8 cellular contexts compared by ENCODE assay signal in genomic region chr10:97321032-97321806, GRCh38. TPM values are rescaled to one million over a fixed set of nuclear protein-coding genes. Genes with fewer than 3 reads are reported as not detected.
A peak's percentile ranks its signal among the peaks of the same experiment; 100 is the strongest.
DNase-seq lines count a peak whose midpoint lies in the region; ATAC-seq and TF ChIP-seq lines count a peak whose summit lies in the region.

No MANE protein-coding gene starts in this region.

- H3K36me3 ChIP-seq in HEK293 (ENCODE audit: control insufficient read depth in 2 of 2, insufficient read depth in 1 of 2, low read length in 2 of 2) (no peaks in the 10 kb centered on the region), OCI-LY7 (ENCODE audit: insufficient read depth, low read length) (no peaks in the 10 kb centered on the region), duodenal mucosa (ENCODE audit: control insufficient read depth in 1 of 2, insufficient read depth in 2 of 2, low read length in 2 of 2) (no peaks in the 10 kb centered on the region), mucosa of descending colon (ENCODE audit: low read depth) (no peaks in the 10 kb centered on the region)

- H4K20me1 ChIP-seq in OCI-LY7 (ENCODE audit: insufficient read depth, low read length): no peaks in the 10 kb centered on the region

- H3K27ac Mint-ChIP-seq in type B pancreatic cell: peak overlapping the region; percentile 77

- TF ChIP-seq CTCF in HEK293 (tag by site-specific recombination; IDR thresholded peaks at IDR 0.05) (no peak), OCI-LY7 (conservative IDR thresholded peaks at IDR 0.05; ENCODE audit: low read length) (no peak), mucosa of descending colon (IDR thresholded peaks at IDR 0.05) (no peak), type B pancreatic cell (conservative IDR thresholded peaks at IDR 0.05) (no peak)

- peak overlapping the region; percentile 91 for H3K4me2 ChIP-seq in OCI-LY7 (ENCODE audit: low read length)

- BruUV-seq in OCI-LY7 (replicated peaks; lab: Mats Ljungman, UMichigan): TSS peak; percentile 65

- peak overlapping the region; percentile 77 to 91 for H3K9ac ChIP-seq in duodenal mucosa (ENCODE audit: low read depth in 1 of 2, low read length in 2 of 2)

- H3K9me2 ChIP-seq in OCI-LY7 (ENCODE audit: insufficient read depth, low read length): no peaks in the 10 kb centered on the region

- H3K27ac ChIP-seq in HEK293 (ENCODE audit: extremely low read depth, low read depth, low read length) (no peak overlapping the region), OCI-LY7 (ENCODE audit: low read depth, low read length, poor library complexity, severe bottlenecking) (no peak overlapping the region), duodenal mucosa (ENCODE audit: low read depth, low read length) (no peak overlapping the region)

- H3K27me3 ChIP-seq in duodenal mucosa (ENCODE audit: control insufficient read depth in 1 of 2, insufficient read depth in 2 of 2, low read length in 2 of 2): no peaks in the 10 kb centered on the region

- no peaks in the 10 kb centered on the region for H3K36me3 Mint-ChIP-seq in type B pancreatic cell

- intact Hi-C loops in OCI-LY7 (cut with micrococcal nuclease; ENCODE audit: unreplicated experiment) (loop anchor here (2.0 kb wide), 1 partner anchor 42 kb away; no protein-coding TSS in a partner anchor), mucosa of descending colon (cut with DNase I, micrococcal nuclease) (no loop called here)

- H3K4me3 Mint-ChIP-seq in type B pancreatic cell: peak overlapping the region; percentile 87

- POLR2A ChIA-PET in HEK293 (lab: Yijun Ruan, JAX): interaction anchor here (2.2 kb wide), 1 partner anchor 12 kb away, joined by 9 read pairs; the partner anchor contains the start of gene FRAT2
- POLR2A ChIA-PET in OCI-LY7 (lab: Charles Lee): interaction anchor here (0.5 to 1.2 kb wide), 3 partner anchors 38 to 99 kb away, joined by 3 to 5 read pairs (median 5); no protein-coding TSS in a partner anchor

- H3K4me1 Mint-ChIP-seq in type B pancreatic cell (ENCODE audit: unreplicated experiment): peaks cover 27% of the 10 kb centered on the region

- CTCF ChIA-PET in HEK293 (lab: Yijun Ruan, JAX) (interaction anchor here (1.2 to 1.3 kb wide), 3 partner anchors 10 to 111 kb away, joined by 3 to 6 read pairs (median 3); no protein-coding TSS in a partner anchor), OCI-LY7 (lab: Charles Lee; ENCODE audit: unreplicated experiment) (interaction anchor here (0.8 kb wide), 1 partner anchor 12 kb away, joined by 3 read pairs; no protein-coding TSS in a partner anchor)

- no peaks in the 10 kb centered on the region for H3K9me3 Mint-ChIP-seq in type B pancreatic cell

- DNase-seq in OCI-LY7 (ENCODE audit: low spot score) (no peak), mucosa of descending colon (peak; percentile 52 to 67 (median 61)), type B pancreatic cell (ENCODE audit: extremely low spot score, unreplicated experiment) (no peak)

- no peak for ATAC-seq in mucosa of descending colon
- ATAC-seq in GM21619 (IDR thresholded peaks at IDR 0.05; ENCODE audit: unreplicated experiment): no peak
- ATAC-seq in HG02970 (IDR thresholded peaks at IDR 0.05; ENCODE audit: low FRiP score, unreplicated experiment): no peak
- ATAC-seq in HG02798 (IDR thresholded peaks at IDR 0.05; ENCODE audit: poor library complexity, unreplicated experiment): no peak

- no peak overlapping the region for H2AFZ ChIP-seq in OCI-LY7 (ENCODE audit: low read length)

- no peak overlapping the region for H3K4me3 ChIP-seq in HEK293 (ENCODE audit: low read depth, low read length)
- H3K4me3 ChIP-seq in OCI-LY7 (ENCODE audit: low read depth, low read length, poor library complexity, severe bottlenecking): no peak overlapping the region
- peak overlapping the region; percentile 86 to 90 for H3K4me3 ChIP-seq in duodenal mucosa (ENCODE audit: low read depth in 1 of 2, low read length in 2 of 2)
- no peak overlapping the region for H3K4me3 ChIP-seq in mucosa of descending colon

- H3K9me3 ChIP-seq in HEK293 (ENCODE audit: control insufficient read depth, insufficient read depth, low read depth, low read length) (no peaks in the 10 kb centered on the region), OCI-LY7 (ENCODE audit: low read length) (no peaks in the 10 kb centered on the region), duodenal mucosa (ENCODE audit: control insufficient read depth in 1 of 2, low read length in 2 of 2) (no peaks in the 10 kb centered on the region), mucosa of descending colon (no peaks in the 10 kb centered on the region)

- no peaks in the 10 kb centered on the region for H3K79me2 ChIP-seq in OCI-LY7 (ENCODE audit: insufficient read depth, low read depth, low read length)

- H3K4me1 ChIP-seq in HEK293 (ENCODE audit: control insufficient read depth, insufficient read depth, low read length): no peaks in the 10 kb centered on the region; the same call in 1 of the 2 replicates
- H3K4me1 ChIP-seq in OCI-LY7 (ENCODE audit: insufficient read depth, low read length, poor library complexity, severe bottlenecking): peaks cover 14% of the 10 kb centered on the region
- peaks cover 12 to 22% of the 10 kb centered on the region in 2 donors for H3K4me1 ChIP-seq in duodenal mucosa (ENCODE audit: control insufficient read depth in 1 of 2, insufficient read depth in 2 of 2, low read length in 2 of 2)
- H3K4me1 ChIP-seq in mucosa of descending colon (ENCODE audit: low read depth): peaks cover 12% of the 10 kb centered on the region

- peaks cover 49% of the 10 kb centered on the region for H3K27me3 Mint-ChIP-seq in type B pancreatic cell

TF ChIP-seq in HEK293, 187 proteins besides CTCF, POLR2A, EP300 and RAD21 (continues in another document):
- TF ChIP-seq ZNF121 (tag by site-specific recombination; IDR thresholded peaks at IDR 0.05) (0 out of 2 replicates have a peak, but pooled peaks have one; percentile 1), ZNF600 (tag by site-specific recombination; IDR thresholded peaks at IDR 0.05) (peak; percentile 63), ZNF626 (tag by site-specific recombination; IDR thresholded peaks at IDR 0.05) (no peak), ZNF19 (tag by site-specific recombination; IDR thresholded peaks at IDR 0.05; ENCODE audit: low read depth) (no peak), ZNF629 (tag by site-specific recombination; IDR thresholded peaks at IDR 0.05) (no peak), ZNF140 (tag by site-specific recombination; IDR thresholded peaks at IDR 0.05) (no peak), ZNF26 (tag by site-specific recombination; IDR thresholded peaks at IDR 0.05) (no peak), ELK4 (IDR thresholded peaks at IDR 0.05; ENCODE audit: borderline replicate concordance, low read depth, low read length) (no peak)
- TF ChIP-seq, protein P1, sequence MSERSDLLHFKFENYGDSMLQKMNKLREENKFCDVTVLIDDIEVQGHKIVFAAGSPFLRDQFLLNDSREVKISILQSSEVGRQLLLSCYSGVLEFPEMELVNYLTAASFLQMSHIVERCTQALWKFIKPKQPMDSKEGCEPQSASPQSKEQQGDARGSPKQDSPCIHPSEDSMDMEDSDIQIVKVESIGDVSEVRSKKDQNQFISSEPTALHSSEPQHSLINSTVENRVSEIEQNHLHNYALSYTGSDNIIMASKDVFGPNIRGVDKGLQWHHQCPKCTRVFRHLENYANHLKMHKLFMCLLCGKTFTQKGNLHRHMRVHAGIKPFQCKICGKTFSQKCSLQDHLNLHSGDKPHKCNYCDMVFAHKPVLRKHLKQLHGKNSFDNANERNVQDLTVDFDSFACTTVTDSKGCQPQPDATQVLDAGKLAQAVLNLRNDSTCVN (tag by site-specific recombination; optimal IDR thresholded peaks at IDR 0.05): no peak
- TF ChIP-seq, protein P2, sequence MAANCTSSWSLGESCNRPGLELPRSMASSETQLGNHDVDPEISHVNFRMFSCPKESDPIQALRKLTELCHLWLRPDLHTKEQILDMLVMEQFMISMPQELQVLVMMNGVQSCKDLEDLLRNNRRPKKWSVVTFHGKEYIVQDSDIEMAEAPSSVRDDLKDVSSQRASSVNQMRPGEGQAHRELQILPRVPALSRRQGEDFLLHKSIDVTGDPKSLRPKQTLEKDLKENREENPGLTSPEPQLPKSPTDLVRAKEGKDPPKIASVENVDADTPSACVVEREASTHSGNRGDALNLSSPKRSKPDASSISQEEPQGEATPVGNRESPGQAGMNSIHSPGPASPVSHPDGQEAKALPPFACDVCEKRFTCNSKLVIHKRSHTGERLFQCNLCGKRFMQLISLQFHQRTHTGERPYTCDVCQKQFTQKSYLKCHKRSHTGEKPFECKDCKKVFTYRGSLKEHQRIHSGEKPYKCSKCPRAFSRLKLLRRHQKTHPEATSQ (tag by site-specific recombination; IDR thresholded peaks at IDR 0.05): no peak

RNA-seq across cellular contexts. Expression of gene FRAT1, which starts 2.1 kb away (rescaled TPM):
- total RNA-seq in OCI-LY7 (2014; rRNA removed; shearing (Covaris generic)): 5.1 and 7.0 TPM in 2 replicates
- total RNA-seq in OCI-LY7 (2022) (12.2 and 12.4 TPM in 2 replicates), mucosa of descending colon (1 to 10 TPM; 4.7 to 9.6 (median 7.2) TPM), type B pancreatic cell (ENCODE audit: low replicate concordance) (4.7 and 6.1 TPM in 2 replicates)

RNA-seq across cellular contexts. Expression of gene FRAT2, which starts 13.3 kb away (rescaled TPM):
- 9.3 and 12.3 TPM in 2 replicates for total RNA-seq in OCI-LY7 (2014; rRNA removed; shearing (Covaris generic))
- total RNA-seq in OCI-LY7 (2022) (18.3 and 18.4 TPM in 2 replicates), mucosa of descending colon (10 to 100 TPM; 26.2 to 42.5 (median 33.3) TPM), type B pancreatic cell (ENCODE audit: low replicate concordance) (23.1 and 36.4 TPM in 2 replicates)

RNA-seq across cellular contexts. Expression of gene ARHGAP19, which starts 28.8 kb away (rescaled TPM):
- total RNA-seq in OCI-LY7 (2014; rRNA removed; shearing (Covaris generic)): 33.3 and 34.1 TPM in 2 replicates
- total RNA-seq in OCI-LY7 (2022) (60.5 and 73.1 TPM in 2 replicates), mucosa of descending colon (10 to 100 TPM in 1 of 3 donors, 1 to 10 TPM in 2; 5.9 to 10.7 (median 8.8) TPM), type B pancreatic cell (ENCODE audit: low replicate concordance) (7.3 and 19.8 TPM in 2 replicates)

Comparison
In these comparisons a context has a peak if more than half of its experiments do, and no peak if none do; other contexts are left out.
1. H3K4me3 ChIP-seq: peak in duodenal mucosa (2 of 2); none in HEK293 (single experiment), OCI-LY7 (single experiment) and mucosa of descending colon (single experiment).
2. DNase-seq: peak in mucosa of descending colon (3 of 3); none in OCI-LY7 (single experiment) and type B pancreatic cell (single experiment).